12 cellular contexts compared by ENCODE assay signal in the genomic region with DNA sequence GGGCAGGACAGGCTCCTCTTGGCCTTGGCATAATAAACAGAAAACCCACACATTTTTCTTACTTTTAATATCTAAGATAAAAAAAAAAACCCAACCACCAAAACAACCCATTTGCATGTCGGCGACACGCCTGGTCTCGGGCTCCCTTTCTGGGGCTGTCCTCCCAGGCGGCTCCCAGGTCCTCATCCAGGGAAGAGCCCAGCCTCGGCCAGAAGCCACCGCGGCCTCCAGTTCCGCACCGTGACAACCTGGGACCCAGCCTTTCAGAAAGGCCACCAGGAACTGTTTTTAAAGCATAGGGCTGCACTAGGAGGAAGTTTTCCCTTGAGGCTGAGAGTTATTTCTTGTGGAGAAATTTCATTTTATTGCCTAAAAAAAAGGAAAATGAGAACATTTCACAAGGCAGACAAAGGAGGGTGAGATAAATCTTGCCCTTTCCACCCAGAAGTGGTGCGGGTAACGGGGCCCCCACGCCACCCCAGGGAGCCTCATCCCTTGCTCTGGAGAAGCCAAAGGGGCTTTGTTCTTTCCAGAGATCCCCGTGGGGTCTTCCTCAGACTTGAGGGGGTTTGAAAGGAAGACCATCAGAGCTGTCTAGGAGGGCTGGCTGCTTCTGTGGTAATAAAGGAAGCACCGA. TPM values are rescaled to one million over a fixed set of nuclear protein-coding genes. Genes with fewer than 3 reads are reported as not detected.
DNase-seq lines count a peak whose midpoint lies in the region; ATAC-seq and TF ChIP-seq lines count a peak whose summit lies in the region.
"Had no signal": no experiment of that assay in that cellular context is flagged by ENCODE, and none has a peak within 500 bp of the region (broad histone marks: within the 10 kb centered on the region; RNA-seq: fewer than 3 reads in every experiment).

No MANE protein-coding gene starts in this region.

- H3K9ac ChIP-seq in neural progenitor cell, result no peak overlapping the region

- intact Hi-C loops in Right ventricle myocardium superior (cut with DNase I), result loop anchor here (2.0 to 5.0 kb wide), 2 partner anchors 49 to 134 kb away; no protein-coding TSS in a partner anchor
- intact Hi-C loops in uterus (cut with DNase I; ENCODE audit: low total_unique reads), result loop anchor here (5.0 kb wide), 1 partner anchor 134 kb away; no protein-coding TSS in a partner anchor

- no peak for TF ChIP-seq POLR2A in uterus (IDR thresholded peaks at IDR 0.05)

- H3K4me1 Mint-ChIP-seq in neural progenitor cell, result peaks cover 13% of the 10 kb centered on the region

- H3K4me3 Mint-ChIP-seq in neural progenitor cell, result peak overlapping the region; percentile 24

- no peak overlapping the region for H2AFZ ChIP-seq in neural progenitor cell (replicated peaks)

- peaks cover 4% of the 10 kb centered on the region for H3K27me3 Mint-ChIP-seq in neural progenitor cell (ENCODE audit: insufficient read depth, low read depth)

- no peaks in the 10 kb centered on the region for H4K20me1 ChIP-seq in neural progenitor cell (ENCODE audit: low read depth)

- no peak overlapping the region for H3K4me3 ChIP-seq in neural progenitor cell
- no peak overlapping the region for H3K4me3 ChIP-seq in uterus

- H3F3A ChIP-seq in neural progenitor cell (ENCODE audit: low read depth), result peaks cover 20% of the 10 kb centered on the region

- peak; percentile 22 for ATAC-seq in Right ventricle myocardium superior (ENCODE audit: poor library complexity)
- no peak for ATAC-seq in GM18909 (IDR thresholded peaks at IDR 0.05; ENCODE audit: poor library complexity, unreplicated experiment)

- H3K9me3 ChIP-seq in neural progenitor cell (ENCODE audit: low read depth) (no peaks in the 10 kb centered on the region), uterus (no peaks in the 10 kb centered on the region)

- H3K79me2 ChIP-seq in neural progenitor cell (ENCODE audit: low read depth), result no peaks in the 10 kb centered on the region

- H3K36me3 ChIP-seq in neural progenitor cell, result no peaks in the 10 kb centered on the region
- no peaks in the 10 kb centered on the region for H3K36me3 ChIP-seq in uterus
- H3K36me3 ChIP-seq: brain microvascular endothelial cell had no signal

- peak overlapping the region; percentile 43 for H3K27ac ChIP-seq in neural progenitor cell
- H3K27ac ChIP-seq in uterus, result peak overlapping the region; percentile 67 to 74
- H3K27ac ChIP-seq: 22Rv1, brain microvascular endothelial cell had no signal

- DNase-seq in DMS53 (lab: John Stamatoyannopoulos, UW) (peak; percentile 40), DMS53 treated with DMSO at 0.1 percent for 48 hours (lab: John Stamatoyannopoulos, UW; ENCODE audit: unreplicated experiment) (no peak), Right ventricle myocardium superior (no peak), neural progenitor cell (ENCODE audit: low spot score) (peak; percentile 33), uterus (peak in 1 of 2 donors; percentile 44), NOMO-1 treated with DMSO at 0.1 percent for 48 hours (lab: John Stamatoyannopoulos, UW; ENCODE audit: unreplicated experiment) (no peak), foreskin melanocyte (no peak)
- DNase-seq: activated gamma-delta T cell had no signal

- peaks cover 16% of the 10 kb centered on the region for H3K4me1 ChIP-seq in neural progenitor cell
- H3K4me1 ChIP-seq in uterus, result peaks cover 0 to 9% of the 10 kb centered on the region in 2 donors

- no peak for TF ChIP-seq CTCF in neural progenitor cell (IDR thresholded peaks at IDR 0.05)
- TF ChIP-seq CTCF in uterus (IDR thresholded peaks at IDR 0.05), result no peak

- peak overlapping the region; percentile 86 for H3K27ac Mint-ChIP-seq in neural progenitor cell
- H3K27ac Mint-ChIP-seq: IgD-negative memory B cell had no signal

- peak overlapping the region; percentile 17 for H3K4me2 ChIP-seq in neural progenitor cell

- H3K36me3 Mint-ChIP-seq in neural progenitor cell, result peaks cover 17% of the 10 kb centered on the region
- H3K36me3 Mint-ChIP-seq: IgD-negative memory B cell had no signal

- H3K27me3 ChIP-seq in neural progenitor cell (no peaks in the 10 kb centered on the region), uterus (no peaks in the 10 kb centered on the region)
- H3K27me3 ChIP-seq: brain microvascular endothelial cell had no signal

- H3K9me3 Mint-ChIP-seq in neural progenitor cell, result no peaks in the 10 kb centered on the region
- H3K9me3 Mint-ChIP-seq: IgD-negative memory B cell had no signal

RNA-seq across cellular contexts. Expression of a gene that starts 39.2 kb away (rescaled TPM):
- 94.7 TPM for total RNA-seq in Right ventricle myocardium superior
- total RNA-seq in neural progenitor cell (ENCODE audit: low replicate concordance), result 89.4 and 121 TPM in 2 replicates
- total RNA-seq in uterus, result 10 to 100 TPM; 11.0 to 81.6 (median 54.4) TPM

Comparison
In these comparisons a context has a peak if more than half of its experiments do, and no peak if none do; other contexts are left out.
1. DNase-seq: peak in DMS53 (single experiment) and neural progenitor cell (single experiment); none in DMS53 treated with DMSO at 0.1 percent for 48 hours (single experiment), Right ventricle myocardium superior (single experiment), NOMO-1 treated with DMSO at 0.1 percent for 48 hours (single experiment) and foreskin melanocyte (single experiment).